ENCODE assay signal across 33 cellular contexts in the genomic region with DNA sequence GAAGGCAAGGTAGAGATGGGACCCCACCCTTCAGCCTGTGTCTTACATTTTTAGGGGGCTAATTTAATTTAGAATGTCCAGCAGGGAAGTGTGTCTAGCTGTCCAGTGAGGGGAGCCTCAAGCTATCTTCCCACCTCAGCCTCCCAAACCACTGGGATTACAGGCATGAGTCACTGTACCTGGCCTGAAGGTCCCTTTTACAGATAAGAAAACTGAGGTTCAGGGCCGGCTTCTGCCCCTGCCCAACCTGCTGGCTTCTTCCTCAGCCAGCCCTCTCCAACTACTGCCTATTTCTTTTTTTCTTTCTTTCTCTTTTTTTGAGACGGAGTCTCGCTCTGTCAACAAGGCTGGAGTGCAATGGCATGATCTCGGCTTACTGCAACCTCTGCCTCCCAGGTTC. TPM values are rescaled to one million over a fixed set of nuclear protein-coding genes. Genes with fewer than 3 reads are reported as not detected.
"Had no signal": no experiment of that assay in that cellular context is flagged by ENCODE, and none has a peak within 500 bp of the region (broad histone marks: within the 10 kb centered on the region; RNA-seq: fewer than 3 reads in every experiment).

No MANE protein-coding gene starts in this region.

- FAIRE-seq: urothelium cell line had no signal

- H3K9me3 ChIP-seq: neutrophil, ovary, psoas muscle, spleen, suprapubic skin, testis, tibial artery, transverse colon, upper lobe of left lung, vagina had no signal

- H3K4me2 ChIP-seq: smooth muscle cell had no signal

- H3K27me3 ChIP-seq: neutrophil, ovary, testis, vagina had no signal

- H3K4me3 ChIP-seq: ovary, psoas muscle, skin epidermis, smooth muscle cell, spleen, suprapubic skin, testis, tibial artery, transverse colon, upper lobe of left lung, vagina had no signal

- H2AFZ ChIP-seq: parathyroid adenoma had no signal

- H3K9ac ChIP-seq: parathyroid adenoma had no signal

- H3K36me3 Mint-ChIP-seq: naive thymus-derived CD4-positive, alpha-beta T cell; natural killer cell; stimulated activated memory B cell treated with anti-CD40 and anti-IgM and Interleukin-4, amounts not matched to agents 10 μg/mL and 1 μg/mL and 100 μg/mL, for 72 hours had no signal

- H3K4me1 Mint-ChIP-seq: nephron had no signal

- H3K79me2 ChIP-seq: parathyroid adenoma had no signal

- ATAC-seq: naive thymus-derived CD4-positive, alpha-beta T cell; natural killer cell; psoas muscle; right cardiac atrium; sciatic nerve; stimulated activated memory B cell treated with anti-CD40 and anti-IgM and Interleukin-4, amounts not matched to agents 10 μg/mL and 1 μg/mL and 100 μg/mL, for 72 hours; stimulated activated naive CD8-positive, alpha-beta T cell treated with anti-CD3 and anti-CD28 coated beads, Interleukin-15, amount 100 ng/mL, for 72 hours; stimulated activated naive CD8-positive, alpha-beta T cell treated with anti-CD3 and anti-CD28 coated beads, Interleukin-15, Interleukin-2, amounts not matched to agents 100 U/mL and 50 U/mL, for 24 hours had no signal

- H3K27ac ChIP-seq: neutrophil, ovary, parathyroid adenoma, psoas muscle, skin epidermis, spleen, suprapubic skin, testis, tibial artery, transverse colon, upper lobe of left lung, vagina had no signal

- H3K4me3 Mint-ChIP-seq: naive thymus-derived CD4-positive, alpha-beta T cell; natural killer cell; nephron; neural crest cell; stimulated activated memory B cell treated with anti-CD40 and anti-IgM and Interleukin-4, amounts not matched to agents 10 μg/mL and 1 μg/mL and 100 μg/mL, for 72 hours; stimulated activated naive CD8-positive, alpha-beta T cell treated with anti-CD3 and anti-CD28 coated beads, Interleukin-15, amount 100 ng/mL, for 72 hours had no signal

- DNase-seq: naive thymus-derived CD4-positive, alpha-beta T cell; natural killer cell; nucleus accumbens; ovary; posterior cingulate gyrus; psoas muscle; right cardiac atrium; spleen; stimulated activated CD4-positive, alpha-beta T cell treated with anti-CD3 and anti-CD28 coated beads, Interleukin-12 subunit alpha, Interleukin-12 subunit beta, amount 100 ng/mL, for 4 hours; stimulated activated CD4-positive, alpha-beta T cell treated with anti-CD3 and anti-CD28 coated beads, Interleukin-1b, Interleukin-23, amount 100 ng/mL, for 48 hours; stimulated activated CD4-positive, alpha-beta T cell treated with anti-CD3 and anti-CD28 coated beads, Interleukin-4, amount 100 ng/mL, for 1 hour; stimulated activated CD4-positive, alpha-beta T cell treated with anti-CD3 and anti-CD28 coated beads, Interleukin-4, amount 100 ng/mL, for 4 hours; stimulated activated CD8-positive, alpha-beta memory T cell treated with anti-CD3 and anti-CD28 coated beads, Interleukin-4, amount 100 ng/mL, for 48 hours; stimulated activated naive CD4-positive, alpha-beta T cell; stimulated activated naive CD8-positive, alpha-beta T cell treated with anti-CD3 and anti-CD28 coated beads, Interleukin-15, amount 100 ng/mL, for 72 hours; stimulated activated naive CD8-positive, alpha-beta T cell treated with anti-CD3 and anti-CD28 coated beads, Interleukin-15, Interleukin-2, amounts not matched to agents 100 U/mL and 50 U/mL, for 24 hours; substantia nigra; testis; tibial artery; transverse colon; upper lobe of left lung had no signal

- H3K36me3 ChIP-seq: neutrophil, ovary, spleen, suprapubic skin, tibial artery, transverse colon, upper lobe of left lung, vagina had no signal

- H3K27ac Mint-ChIP-seq: naive thymus-derived CD4-positive, alpha-beta T cell; natural killer cell; nephron; progenitor cell of endocrine pancreas; stimulated activated memory B cell treated with anti-CD40 and anti-IgM and Interleukin-4, amounts not matched to agents 10 μg/mL and 1 μg/mL and 100 μg/mL, for 72 hours; stimulated activated naive CD8-positive, alpha-beta T cell treated with anti-CD3 and anti-CD28 coated beads, Interleukin-15, amount 100 ng/mL, for 72 hours had no signal

- H3K4me1 ChIP-seq: parathyroid adenoma, psoas muscle, testis, tibial artery had no signal

- H3K9me3 Mint-ChIP-seq: naive thymus-derived CD4-positive, alpha-beta T cell; natural killer cell; nephron; neural crest cell; stimulated activated memory B cell treated with anti-CD40 and anti-IgM and Interleukin-4, amounts not matched to agents 10 μg/mL and 1 μg/mL and 100 μg/mL, for 72 hours; stimulated activated naive CD8-positive, alpha-beta T cell treated with anti-CD3 and anti-CD28 coated beads, Interleukin-15, amount 100 ng/mL, for 72 hours had no signal

RNA-seq across cellular contexts. Expression of gene HOMER3, which starts 19.4 kb away (rescaled TPM):
- polyA plus RNA-seq: naive thymus-derived CD4-positive, alpha-beta T cell had no signal
